1 cellular context compared by ENCODE assay signal in the genomic region with DNA sequence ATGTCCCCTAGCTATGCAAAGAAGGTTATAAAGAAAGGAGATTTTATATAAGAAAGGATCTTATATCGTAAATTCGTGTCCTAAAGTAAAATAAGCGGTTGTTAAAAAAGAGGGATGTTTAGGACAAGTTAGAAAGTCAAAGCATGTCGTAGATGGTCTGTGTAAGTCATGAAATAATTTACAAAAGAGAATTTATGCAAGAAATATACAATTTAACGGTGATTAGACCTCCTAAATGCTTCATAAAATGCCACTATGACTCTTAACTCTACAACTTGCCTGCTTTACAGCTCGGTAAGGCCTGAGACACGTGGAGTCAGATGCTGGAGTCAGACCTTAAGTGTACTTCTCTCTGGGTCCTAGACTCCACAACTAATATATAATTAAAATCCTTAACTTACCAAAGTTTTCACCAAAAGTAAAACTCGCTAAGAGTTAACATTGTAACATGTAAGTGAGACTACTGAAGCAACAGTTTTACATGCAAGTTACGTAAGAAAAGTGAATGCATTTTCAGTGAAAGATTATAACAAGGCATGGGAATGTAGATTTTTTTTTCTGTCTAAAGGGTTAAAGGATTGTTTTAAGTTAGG.
TF ChIP-seq lines count a peak whose summit lies in the region.

No MANE protein-coding gene starts in this region.

TF ChIP-seq in K562, 482 proteins besides CTCF, POLR2A, EP300 and RAD21 (continued from another document):
- no peak for TF ChIP-seq ZBTB40 (IDR thresholded peaks at IDR 0.05)
- no peak for TF ChIP-seq ZBTB40 (CRISPR knock-in tag; IDR thresholded peaks at IDR 0.05)
- no peak for TF ChIP-seq HOXB6 (CRISPR knock-in tag; IDR thresholded peaks at IDR 0.05; ENCODE audit: borderline replicate concordance)
- peak; percentile 63; the same call in 1 of the 2 replicates for TF ChIP-seq CEBPZ (IDR thresholded peaks at IDR 0.05; ENCODE audit: borderline replicate concordance, low read depth, low read length)
- no peak for TF ChIP-seq BCL6 (CRISPR knock-in tag; IDR thresholded peaks at IDR 0.05)
- no peak for TF ChIP-seq ZNF766 (CRISPR knock-in tag; conservative IDR thresholded peaks at IDR 0.05)
- TF ChIP-seq ZFP36 (IDR thresholded peaks at IDR 0.05; ENCODE audit: low read depth, low read length, partially characterized antibody), result peak; percentile 82
- no peak for TF ChIP-seq KDM5B (IDR thresholded peaks at IDR 0.05; ENCODE audit: insufficient replicate concordance, low read depth, low read length)
- no peak for TF ChIP-seq CSDE1 (IDR thresholded peaks at IDR 0.05)
